In genomic region chr3:13461169-13462124, GRCh38 we compare ENCODE assay signal across 8 cellular contexts. TPM values are rescaled to one million over a fixed set of nuclear protein-coding genes. Genes with fewer than 3 reads are reported as not detected.
DNase-seq lines count a peak whose midpoint lies in the region; ATAC-seq and TF ChIP-seq lines count a peak whose summit lies in the region.

No MANE protein-coding gene starts in this region.

- ATAC-seq in activated naive CD4-positive, alpha-beta T cell treated with anti-CD3 and anti-CD28 coated beads, Interleukin-2, amount 50 U/mL, for 72 hours: peak; percentile 97 to 99
- ATAC-seq in HG03439 (IDR thresholded peaks at IDR 0.05; ENCODE audit: unreplicated experiment): no peak

- DNase-seq in HT1080 (ENCODE audit: low read depth) (peak; percentile 50), SKM-1 treated with dmso at 0.1 percent for 144 hours (lab: John Stamatoyannopoulos, UW; ENCODE audit: unreplicated experiment) (peak; percentile 85), immature natural killer cell (peak; percentile 52 to 54 (median 52)), amniotic stem cell (lab: John Stamatoyannopoulos, UW) (no peak)
- DNase-seq in activated naive CD4-positive, alpha-beta T cell treated with anti-CD3 and anti-CD28 coated beads, Interleukin-2, amount 50 U/mL, for 72 hours (ENCODE audit: low spot score in 2 of 2): peak; percentile 69 to 87
- peak; percentile 63 to 73 (median 67) for DNase-seq in stimulated activated CD4-positive, alpha-beta T cell treated with anti-CD3 and anti-CD28 coated beads, TNF-alpha, amount 100 ng/mL, for 48 hours (ENCODE audit: low read depth in 3 of 3)

- no peaks in the 10 kb centered on the region for H3K4me1 Mint-ChIP-seq in immature natural killer cell

- no peaks in the 10 kb centered on the region for H3K36me3 Mint-ChIP-seq in activated naive CD4-positive, alpha-beta T cell treated with anti-CD3 and anti-CD28 coated beads, Interleukin-2, amount 50 U/mL, for 72 hours
- H3K36me3 Mint-ChIP-seq in immature natural killer cell: no peaks in the 10 kb centered on the region

- H3K27ac Mint-ChIP-seq in activated naive CD4-positive, alpha-beta T cell treated with anti-CD3 and anti-CD28 coated beads, Interleukin-2, amount 50 U/mL, for 72 hours: peak overlapping the region in 1 of 2 donors; percentile 17
- H3K27ac Mint-ChIP-seq in immature natural killer cell: peak overlapping the region in 1 of 6 donors; percentile 28

- peak; percentile 86 for TF ChIP-seq CTCF in GM12873 (IDR thresholded peaks at IDR 0.05; ENCODE audit: insufficient read depth, low read depth, low read length, missing control alignments)

- H3K27me3 Mint-ChIP-seq in immature natural killer cell (ENCODE audit: low read depth in 3 of 3): peaks cover 2 to 5% (median 4%) of the 10 kb centered on the region in 3 donors

- H3K4me3 Mint-ChIP-seq in immature natural killer cell: no peak overlapping the region

- H3K9me3 Mint-ChIP-seq in activated naive CD4-positive, alpha-beta T cell treated with anti-CD3 and anti-CD28 coated beads, Interleukin-2, amount 50 U/mL, for 72 hours: no peaks in the 10 kb centered on the region
- peaks cover 0 to 1% (median 0%) of the 10 kb centered on the region in 6 donors for H3K9me3 Mint-ChIP-seq in immature natural killer cell

RNA-seq across cellular contexts. Expression of gene HDAC11, which starts 18.7 kb away (rescaled TPM):
- total RNA-seq in HT1080 (2014; rRNA removed; shearing (Covaris generic)): 1.7 and 2.6 TPM in 2 replicates
- 4.0 and 6.2 TPM in 2 replicates for polyA plus RNA-seq in HT1080 (2015; cell fraction: cytosol; rRNA removed)
- polyA plus RNA-seq in HT1080 (2015; cell fraction: nucleus; rRNA removed): 3.4 and 4.6 TPM in 2 replicates
- 1 to 10 TPM; 3.7 TPM for total RNA-seq in activated naive CD4-positive, alpha-beta T cell treated with anti-CD3 and anti-CD28 coated beads, Interleukin-2, amount 50 U/mL, for 72 hours
- polyA plus RNA-seq in immature natural killer cell: 1 to 10 TPM; 5.3 to 8.2 (median 5.4) TPM

RNA-seq across cellular contexts. Expression of gene NUP210, which starts 41.3 kb away (rescaled TPM):
- total RNA-seq in HT1080 (2014; rRNA removed; shearing (Covaris generic)): 0.23 and 0.39 TPM in 2 replicates
- polyA plus RNA-seq in HT1080 (2015; cell fraction: cytosol; rRNA removed): 0.19 TPM in 2 replicates
- polyA plus RNA-seq in HT1080 (2015; cell fraction: nucleus; rRNA removed): 0.30 and 0.87 TPM in 2 replicates
- 100 to 1,000 TPM; 116 to 147 TPM for total RNA-seq in activated naive CD4-positive, alpha-beta T cell treated with anti-CD3 and anti-CD28 coated beads, Interleukin-2, amount 50 U/mL, for 72 hours
- 100 to 1,000 TPM in 1 of 3 donors, 10 to 100 TPM in 2; 10.9 to 120 (median 36.7) TPM for polyA plus RNA-seq in immature natural killer cell

Comparison
In these comparisons a context has a peak if more than half of its experiments do, and no peak if none do; other contexts are left out.
1. RNA of gene NUP210, which starts 41.3 kb away (total RNA-seq): 116 to 147 TPM in activated naive CD4-positive, alpha-beta T cell treated with anti-CD3 and anti-CD28 coated beads, Interleukin-2, amount 50 U/mL, for 72 hours; 0.23 to 0.39 TPM in HT1080; every median in the first group is over 10 times any median in the second.